Comparison of ENCODE assay signal across 8 cellular contexts in the genomic region with DNA sequence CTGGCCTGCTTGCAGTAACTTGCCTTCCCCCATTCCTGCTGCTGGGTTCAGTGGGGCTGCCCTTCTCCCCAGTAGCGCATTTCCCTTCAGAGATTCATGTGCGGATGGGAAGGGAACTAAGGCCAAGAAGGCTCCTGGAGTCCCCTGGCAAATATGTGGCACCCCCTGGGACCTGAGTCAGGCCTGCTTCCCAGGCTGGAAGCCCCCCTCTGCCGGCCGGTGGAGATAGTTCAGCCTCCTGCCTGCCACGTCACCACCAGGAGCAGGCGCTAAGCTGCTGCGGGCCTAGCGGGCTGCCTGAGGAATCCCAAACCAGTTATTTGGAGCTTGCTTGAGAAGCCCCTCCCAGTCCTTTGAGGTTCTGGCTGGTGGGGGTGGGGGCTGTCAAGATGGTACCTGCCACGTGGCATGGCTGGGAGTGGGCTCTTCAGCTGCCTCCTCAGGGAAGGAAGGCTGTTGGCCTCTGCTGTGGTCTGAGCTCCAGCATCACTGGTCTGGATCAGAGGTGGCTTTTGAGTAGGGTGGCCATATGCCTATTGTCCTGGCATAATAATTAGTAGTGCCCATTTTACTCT. TPM values are rescaled to one million over a fixed set of nuclear protein-coding genes. Genes with fewer than 3 reads are reported as not detected.
A peak's percentile ranks its signal among the peaks of the same experiment; 100 is the strongest.
DNase-seq lines count a peak whose midpoint lies in the region; ATAC-seq and TF ChIP-seq lines count a peak whose summit lies in the region.

No MANE protein-coding gene starts in this region.

- no peaks in the 10 kb centered on the region for H3K79me2 ChIP-seq in MM.1S (ENCODE audit: low read length)

- H3K27me3 Mint-ChIP-seq in activated CD4-positive, alpha-beta T cell treated with anti-CD3 and anti-CD28 coated beads, Interleukin-2, amount 10 ng/mL, durations not matched to agents 7 days and 5 days: no peaks in the 10 kb centered on the region

- peak overlapping the region in 3 of 4 donors; percentile 92 to 98 (median 93) for H3K27ac ChIP-seq in body of pancreas
- H3K27ac ChIP-seq in stomach: peak overlapping the region; percentile 94 to 99 (median 99)
- H3K27ac ChIP-seq in MM.1S (ENCODE audit: low read length): no peak overlapping the region

- TF ChIP-seq EP300 in stomach (IDR thresholded peaks at IDR 0.05): no peak

- TF ChIP-seq CTCF in body of pancreas (IDR thresholded peaks at IDR 0.05) (peak in 1 of 7 experiments; percentile 16), stomach (IDR thresholded peaks at IDR 0.05) (peak in 5 of 7 experiments; percentile 4 to 39 (median 32)), MM.1S (IDR thresholded peaks at IDR 0.05; ENCODE audit: low read length) (no peak)

- intact Hi-C loops in body of pancreas (cut with DNase I): no loop called here
- intact Hi-C loops in stomach (cut with DNase I; ENCODE audit: low total_unique reads): no loop called here

- 52 to 100% methylated on average over 1 to 9 of the region's 9 CpGs for WGBS in body of pancreas, 2 donors
- 6 to 31% (median 25%) methylated on average over 4 to 9 of the region's 9 CpGs for WGBS in stomach, 5 donors

- POLR2A ChIA-PET in activated CD4-positive, alpha-beta T cell treated with anti-CD3 and anti-CD28 coated beads, Interleukin-2, amount 10 ng/mL, durations not matched to agents 7 days and 5 days (lab: Charles Lee): no interaction called here

- H3K27ac Mint-ChIP-seq in activated CD4-positive, alpha-beta T cell treated with anti-CD3 and anti-CD28 coated beads, Interleukin-2, amount 10 ng/mL, durations not matched to agents 7 days and 5 days: peak overlapping the region; percentile 96

- peaks cover 0 to 10% of the 10 kb centered on the region in 2 donors for H3K36me3 ChIP-seq in body of pancreas (replicated peaks in 1 of 2; ENCODE audit: insufficient read depth in 1 of 2, low read depth in 2 of 2)
- peaks cover 28 to 36% (median 31%) of the 10 kb centered on the region in 4 donors for H3K36me3 ChIP-seq in stomach
- H3K36me3 ChIP-seq in MM.1S (replicated peaks; ENCODE audit: insufficient read depth, low read length): no peaks in the 10 kb centered on the region

- CTCF ChIA-PET in activated CD4-positive, alpha-beta T cell treated with anti-CD3 and anti-CD28 coated beads, Interleukin-2, amount 10 ng/mL, durations not matched to agents 7 days and 5 days (lab: Charles Lee): interaction anchor here (0.5 to 4.4 kb wide), 3 partner anchors 12 to 37 kb away, joined by 3 to 21 read pairs (median 14); no protein-coding TSS in a partner anchor

- peaks cover 44% of the 10 kb centered on the region for H3K4me1 ChIP-seq in body of pancreas
- peaks cover 45 to 91% (median 74%) of the 10 kb centered on the region in 4 donors for H3K4me1 ChIP-seq in stomach
- H3K4me1 ChIP-seq in MM.1S (ENCODE audit: low read length): no peaks in the 10 kb centered on the region

- no peak overlapping the region for H2AFZ ChIP-seq in MM.1S (ENCODE audit: low read length)

- no peak for DNase-seq in activated CD4-positive, alpha-beta T cell treated with anti-CD3 and anti-CD28 coated beads, Interleukin-2, amount 10 ng/mL, durations not matched to agents 7 days and 5 days
- no peak for DNase-seq in activated CD4-positive, alpha-beta T cell treated with anti-CD3 and anti-CD28 coated beads, Interleukin-2, amount 50 U/mL, for 48 hours
- DNase-seq in body of pancreas (peak in 3 of 4 donors; percentile 37 to 42 (median 42)), iris pigment epithelial cell (ENCODE audit: low read depth) (peak; percentile 91), stomach (peak; percentile 34), MM.1S (no peak)
- no peak for DNase-seq in stimulated activated CD4-positive, alpha-beta T cell treated with anti-CD3 and anti-CD28 coated beads, Interleukin-2, amount 100 ng/mL, for 24 hours
- DNase-seq in stimulated activated CD4-positive, alpha-beta T cell treated with anti-CD3 and anti-CD28 coated beads, Interleukin-12 subunit alpha, Interleukin-12 subunit beta, amount 100 ng/mL, for 4 hours: no peak

- H3K4me3 Mint-ChIP-seq in activated CD4-positive, alpha-beta T cell treated with anti-CD3 and anti-CD28 coated beads, Interleukin-2, amount 10 ng/mL, durations not matched to agents 7 days and 5 days: peak overlapping the region; percentile 94

- H3K36me3 Mint-ChIP-seq in activated CD4-positive, alpha-beta T cell treated with anti-CD3 and anti-CD28 coated beads, Interleukin-2, amount 10 ng/mL, durations not matched to agents 7 days and 5 days (ENCODE audit: low read depth): peaks cover 3% of the 10 kb centered on the region

- H3K9me3 ChIP-seq in body of pancreas: no peaks in the 10 kb centered on the region
- H3K9me3 ChIP-seq in stomach: no peaks in the 10 kb centered on the region
- H3K9me3 ChIP-seq in MM.1S (replicated peaks; ENCODE audit: insufficient read depth, low read length): no peaks in the 10 kb centered on the region

- no peaks in the 10 kb centered on the region for H4K20me1 ChIP-seq in MM.1S (ENCODE audit: insufficient read depth, low read length)

- H3K9ac ChIP-seq in MM.1S (ENCODE audit: low read length): no peak overlapping the region

- H3K4me3 ChIP-seq in body of pancreas (no peak overlapping the region), stomach (peak overlapping the region; percentile 61 to 83 (median 67)), MM.1S (ENCODE audit: low read length) (no peak overlapping the region)

- H3F3A ChIP-seq in MM.1S (ENCODE audit: insufficient read depth, low read length): no peaks in the 10 kb centered on the region

- ATAC-seq in body of pancreas: no peak

- no peaks in the 10 kb centered on the region for H3K9me2 ChIP-seq in MM.1S (replicated peaks; ENCODE audit: insufficient read depth, low read length)

- TF ChIP-seq POLR2A in body of pancreas (IDR thresholded peaks at IDR 0.05) (no peak), stomach (IDR thresholded peaks at IDR 0.05) (no peak)

- no peaks in the 10 kb centered on the region for H3K9me3 Mint-ChIP-seq in activated CD4-positive, alpha-beta T cell treated with anti-CD3 and anti-CD28 coated beads, Interleukin-2, amount 10 ng/mL, durations not matched to agents 7 days and 5 days

- H3K4me1 Mint-ChIP-seq in activated CD4-positive, alpha-beta T cell treated with anti-CD3 and anti-CD28 coated beads, Interleukin-2, amount 10 ng/mL, durations not matched to agents 7 days and 5 days: peaks cover 47% of the 10 kb centered on the region

- no peak overlapping the region for H3K4me2 ChIP-seq in MM.1S (ENCODE audit: low read depth, low read length)

- H3K27me3 ChIP-seq in body of pancreas (no peaks in the 10 kb centered on the region), stomach (no peaks in the 10 kb centered on the region), MM.1S (replicated peaks; ENCODE audit: insufficient read depth, low read length) (peaks cover 30% of the 10 kb centered on the region)

RNA-seq across cellular contexts. Expression of a gene that starts 2.0 kb away (rescaled TPM):
- total RNA-seq in activated CD4-positive, alpha-beta T cell treated with anti-CD3 and anti-CD28 coated beads, Interleukin-2, amount 10 ng/mL, durations not matched to agents 7 days and 5 days: 10 to 100 TPM; 11.3 to 11.9 TPM
- 100 to 1,000 TPM in 1 of 2 donors, 10 to 100 TPM in 1; 78.3 to 166 TPM for total RNA-seq in body of pancreas
- 100 to 1,000 TPM in 2 of 5 donors, 10 to 100 TPM in 3; 46.6 to 297 (median 81.0) TPM for total RNA-seq in stomach
- polyA plus RNA-seq in stomach: 10 to 100 TPM; 15.4 to 46.0 (median 39.0) TPM

RNA-seq across cellular contexts. Expression of a gene that starts 38.3 kb away (rescaled TPM):
- 10 to 100 TPM; 55.8 to 62.3 TPM for total RNA-seq in activated CD4-positive, alpha-beta T cell treated with anti-CD3 and anti-CD28 coated beads, Interleukin-2, amount 10 ng/mL, durations not matched to agents 7 days and 5 days
- 10 to 100 TPM; 29.6 to 73.2 TPM for total RNA-seq in body of pancreas
- 10 to 100 TPM in 2 of 5 donors, 1 to 10 TPM in 2, under 1 TPM in 1; 0.58 to 57.6 (median 5.9) TPM for total RNA-seq in stomach
- polyA plus RNA-seq in stomach: 1 to 10 TPM; 3.4 to 6.6 (median 3.9) TPM

Comparison
In these comparisons a context has a peak if more than half of its experiments do, and no peak if none do; other contexts are left out.
1. DNase-seq: peak in body of pancreas (3 of 4), iris pigment epithelial cell (single experiment) and stomach (single experiment); none in activated CD4-positive, alpha-beta T cell treated with anti-CD3 and anti-CD28 coated beads, Interleukin-2, amount 10 ng/mL, durations not matched to agents 7 days and 5 days (single experiment), activated CD4-positive, alpha-beta T cell treated with anti-CD3 and anti-CD28 coated beads, Interleukin-2, amount 50 U/mL, for 48 hours (0 of 2), stimulated activated CD4-positive, alpha-beta T cell treated with anti-CD3 and anti-CD28 coated beads, Interleukin-2, amount 100 ng/mL, for 24 hours (0 of 2), MM.1S (single experiment) and stimulated activated CD4-positive, alpha-beta T cell treated with anti-CD3 and anti-CD28 coated beads, Interleukin-12 subunit alpha, Interleukin-12 subunit beta, amount 100 ng/mL, for 4 hours (single experiment).
2. H3K4me3 ChIP-seq: peak in stomach (4 of 4); none in body of pancreas (0 of 2) and MM.1S (single experiment).